In the genomic region with DNA sequence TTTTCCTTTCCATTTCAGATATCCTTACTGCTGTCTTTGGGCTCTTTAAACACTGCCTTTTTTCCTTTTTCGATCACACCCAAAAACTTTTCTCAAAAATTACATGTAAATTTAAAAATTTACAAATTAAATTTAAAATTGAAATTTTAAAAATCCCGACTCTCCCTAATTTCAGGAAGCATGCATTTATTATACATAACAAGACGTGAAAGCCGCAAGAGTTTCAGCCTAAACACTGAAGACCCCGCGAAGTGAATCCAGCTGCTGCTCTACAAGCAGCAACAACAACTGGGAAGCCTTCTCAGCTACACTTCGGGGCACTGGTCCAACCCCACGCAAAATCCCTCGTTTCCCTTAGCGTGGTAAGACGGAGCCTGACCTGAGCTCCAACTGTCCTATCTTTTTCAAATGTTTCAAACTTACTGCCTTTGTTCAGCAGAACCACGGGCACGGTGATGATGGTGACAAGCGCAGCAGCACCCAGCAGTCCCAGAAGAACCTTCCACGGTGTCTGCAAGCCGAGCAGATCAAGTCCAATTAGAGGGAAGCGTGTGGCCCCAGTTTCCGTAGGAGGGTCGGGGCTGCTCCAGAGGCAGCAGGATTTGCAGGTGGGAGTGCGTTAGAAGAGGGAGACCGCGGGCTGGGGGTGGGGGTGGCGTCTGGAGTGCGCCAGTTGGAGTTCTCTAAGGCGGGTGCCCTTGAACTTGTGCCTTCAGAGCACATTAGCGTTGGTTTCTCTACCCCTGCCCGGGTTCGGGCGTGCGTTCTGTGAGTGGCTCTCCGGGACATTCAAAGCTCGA, we compare ENCODE assay signal across 1 cellular context.
A peak's percentile ranks its signal among the peaks of the same experiment; 100 is the strongest.
TF ChIP-seq lines count a peak whose summit lies in the region.

No MANE protein-coding gene starts in this region.

TF ChIP-seq in HepG2, 621 proteins besides CTCF, POLR2A, EP300 and RAD21 (continued from another document and continues in another):
- TF ChIP-seq, protein P1, sequence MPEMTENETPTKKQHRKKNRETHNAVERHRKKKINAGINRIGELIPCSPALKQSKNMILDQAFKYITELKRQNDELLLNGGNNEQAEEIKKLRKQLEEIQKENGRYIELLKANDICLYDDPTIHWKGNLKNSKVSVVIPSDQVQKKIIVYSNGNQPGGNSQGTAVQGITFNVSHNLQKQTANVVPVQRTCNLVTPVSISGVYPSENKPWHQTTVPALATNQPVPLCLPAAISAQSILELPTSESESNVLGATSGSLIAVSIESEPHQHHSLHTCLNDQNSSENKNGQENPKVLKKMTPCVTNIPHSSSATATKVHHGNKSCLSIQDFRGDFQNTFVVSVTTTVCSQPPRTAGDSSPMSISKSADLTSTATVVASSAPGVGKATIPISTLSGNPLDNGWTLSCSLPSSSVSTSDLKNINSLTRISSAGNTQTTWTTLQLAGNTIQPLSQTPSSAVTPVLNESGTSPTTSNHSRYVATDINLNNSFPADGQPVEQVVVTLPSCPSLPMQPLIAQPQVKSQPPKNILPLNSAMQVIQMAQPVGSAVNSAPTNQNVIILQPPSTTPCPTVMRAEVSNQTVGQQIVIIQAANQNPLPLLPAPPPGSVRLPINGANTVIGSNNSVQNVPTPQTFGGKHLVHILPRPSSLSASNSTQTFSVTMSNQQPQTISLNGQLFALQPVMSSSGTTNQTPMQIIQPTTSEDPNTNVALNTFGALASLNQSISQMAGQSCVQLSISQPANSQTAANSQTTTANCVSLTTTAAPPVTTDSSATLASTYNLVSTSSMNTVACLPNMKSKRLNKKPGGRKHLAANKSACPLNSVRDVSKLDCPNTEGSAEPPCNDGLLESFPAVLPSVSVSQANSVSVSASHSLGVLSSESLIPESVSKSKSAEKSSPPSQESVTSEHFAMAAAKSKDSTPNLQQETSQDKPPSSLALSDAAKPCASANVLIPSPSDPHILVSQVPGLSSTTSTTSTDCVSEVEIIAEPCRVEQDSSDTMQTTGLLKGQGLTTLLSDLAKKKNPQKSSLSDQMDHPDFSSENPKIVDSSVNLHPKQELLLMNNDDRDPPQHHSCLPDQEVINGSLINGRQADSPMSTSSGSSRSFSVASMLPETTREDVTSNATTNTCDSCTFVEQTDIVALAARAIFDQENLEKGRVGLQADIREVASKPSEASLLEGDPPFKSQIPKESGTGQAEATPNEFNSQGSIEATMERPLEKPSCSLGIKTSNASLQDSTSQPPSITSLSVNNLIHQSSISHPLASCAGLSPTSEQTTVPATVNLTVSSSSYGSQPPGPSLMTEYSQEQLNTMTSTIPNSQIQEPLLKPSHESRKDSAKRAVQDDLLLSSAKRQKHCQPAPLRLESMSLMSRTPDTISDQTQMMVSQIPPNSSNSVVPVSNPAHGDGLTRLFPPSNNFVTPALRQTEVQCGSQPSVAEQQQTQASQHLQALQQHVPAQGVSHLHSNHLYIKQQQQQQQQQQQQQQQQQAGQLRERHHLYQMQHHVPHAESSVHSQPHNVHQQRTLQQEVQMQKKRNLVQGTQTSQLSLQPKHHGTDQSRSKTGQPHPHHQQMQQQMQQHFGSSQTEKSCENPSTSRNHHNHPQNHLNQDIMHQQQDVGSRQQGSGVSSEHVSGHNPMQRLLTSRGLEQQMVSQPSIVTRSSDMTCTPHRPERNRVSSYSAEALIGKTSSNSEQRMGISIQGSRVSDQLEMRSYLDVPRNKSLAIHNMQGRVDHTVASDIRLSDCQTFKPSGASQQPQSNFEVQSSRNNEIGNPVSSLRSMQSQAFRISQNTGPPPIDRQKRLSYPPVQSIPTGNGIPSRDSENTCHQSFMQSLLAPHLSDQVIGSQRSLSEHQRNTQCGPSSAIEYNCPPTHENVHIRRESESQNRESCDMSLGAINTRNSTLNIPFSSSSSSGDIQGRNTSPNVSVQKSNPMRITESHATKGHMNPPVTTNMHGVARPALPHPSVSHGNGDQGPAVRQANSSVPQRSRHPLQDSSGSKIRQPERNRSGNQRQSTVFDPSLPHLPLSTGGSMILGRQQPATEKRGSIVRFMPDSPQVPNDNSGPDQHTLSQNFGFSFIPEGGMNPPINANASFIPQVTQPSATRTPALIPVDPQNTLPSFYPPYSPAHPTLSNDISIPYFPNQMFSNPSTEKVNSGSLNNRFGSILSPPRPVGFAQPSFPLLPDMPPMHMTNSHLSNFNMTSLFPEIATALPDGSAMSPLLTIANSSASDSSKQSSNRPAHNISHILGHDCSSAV (CRISPR knock-in tag; IDR thresholded peaks at IDR 0.05; ENCODE audit: borderline replicate concordance): no peak
- TF ChIP-seq ZSCAN9 (CRISPR knock-in tag; IDR thresholded peaks at IDR 0.05; ENCODE audit: borderline replicate concordance) (no peak), ZBTB3 (CRISPR knock-in tag; IDR thresholded peaks at IDR 0.05; ENCODE audit: borderline replicate concordance, low read depth) (0 out of 2 replicates have a peak, but pooled peaks have one; percentile 62), NR3C1 (CRISPR knock-in tag; IDR thresholded peaks at IDR 0.05) (no peak), ZKSCAN5 (CRISPR knock-in tag; IDR thresholded peaks at IDR 0.05) (no peak), ZNF616 (CRISPR knock-in tag; IDR thresholded peaks at IDR 0.05; ENCODE audit: low read depth) (0 out of 2 replicates have a peak, but pooled peaks have one; percentile 4), RFXAP (CRISPR knock-in tag; IDR thresholded peaks at IDR 0.05; ENCODE audit: borderline replicate concordance) (no peak), ZMYM4 (CRISPR knock-in tag; IDR thresholded peaks at IDR 0.05) (no peak), FLYWCH1 (CRISPR knock-in tag; IDR thresholded peaks at IDR 0.05) (no peak), HNRNPUL1 (IDR thresholded peaks at IDR 0.05; ENCODE audit: low read depth, low read length) (no peak), ZFAT (CRISPR knock-in tag; conservative IDR thresholded peaks at IDR 0.05) (no peak), ZNF441 (CRISPR knock-in tag; IDR thresholded peaks at IDR 0.05; ENCODE audit: borderline replicate concordance) (no peak), FOSL1 (CRISPR knock-in tag; IDR thresholded peaks at IDR 0.05; ENCODE audit: borderline replicate concordance) (no peak), ZFY (CRISPR knock-in tag; IDR thresholded peaks at IDR 0.05) (no peak), ZNF282 (IDR thresholded peaks at IDR 0.05; ENCODE audit: partially characterized antibody) (no peak), BRD4 (CRISPR knock-in tag; IDR thresholded peaks at IDR 0.05) (no peak), ZNF136 (CRISPR knock-in tag; IDR thresholded peaks at IDR 0.05; ENCODE audit: low read depth) (peak; percentile 75; the same call in 1 of the 2 replicates), ZNF776 (CRISPR knock-in tag; IDR thresholded peaks at IDR 0.05) (no peak; the same call in 1 of the 2 replicates), ZNF546 (CRISPR knock-in tag; conservative IDR thresholded peaks at IDR 0.05) (no peak), SKI (IDR thresholded peaks at IDR 0.05; ENCODE audit: partially characterized antibody) (peak; percentile 14), EHMT2 (IDR thresholded peaks at IDR 0.05; ENCODE audit: borderline replicate concordance, low read depth, low read length) (no peak), GFI1 (CRISPR knock-in tag; IDR thresholded peaks at IDR 0.05; ENCODE audit: borderline replicate concordance) (no peak), SIN3B (IDR thresholded peaks at IDR 0.05; ENCODE audit: low read length) (no peak), FOXP1 (IDR thresholded peaks at IDR 0.05) (no peak), FOXP1 (CRISPR knock-in tag; IDR thresholded peaks at IDR 0.05) (no peak), AGO2 (optimal IDR thresholded peaks at IDR 0.05; ENCODE audit: low read depth, low read length) (no peak), CHD4 (IDR thresholded peaks at IDR 0.05; ENCODE audit: borderline replicate concordance, low read length) (peak; percentile 46; the same call in 1 of the 2 replicates), ZNF382 (CRISPR knock-in tag; IDR thresholded peaks at IDR 0.05; ENCODE audit: borderline replicate concordance) (no peak), MIER3 (CRISPR knock-in tag; IDR thresholded peaks at IDR 0.05; ENCODE audit: borderline replicate concordance) (peak; percentile 39; the same call in 1 of the 2 replicates)
- TF ChIP-seq, protein P2, sequence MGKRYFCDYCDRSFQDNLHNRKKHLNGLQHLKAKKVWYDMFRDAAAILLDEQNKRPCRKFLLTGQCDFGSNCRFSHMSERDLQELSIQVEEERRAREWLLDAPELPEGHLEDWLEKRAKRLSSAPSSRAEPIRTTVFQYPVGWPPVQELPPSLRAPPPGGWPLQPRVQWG (CRISPR knock-in tag; IDR thresholded peaks at IDR 0.05; ENCODE audit: borderline replicate concordance, low read depth): no peak
- TF ChIP-seq, protein P3, sequence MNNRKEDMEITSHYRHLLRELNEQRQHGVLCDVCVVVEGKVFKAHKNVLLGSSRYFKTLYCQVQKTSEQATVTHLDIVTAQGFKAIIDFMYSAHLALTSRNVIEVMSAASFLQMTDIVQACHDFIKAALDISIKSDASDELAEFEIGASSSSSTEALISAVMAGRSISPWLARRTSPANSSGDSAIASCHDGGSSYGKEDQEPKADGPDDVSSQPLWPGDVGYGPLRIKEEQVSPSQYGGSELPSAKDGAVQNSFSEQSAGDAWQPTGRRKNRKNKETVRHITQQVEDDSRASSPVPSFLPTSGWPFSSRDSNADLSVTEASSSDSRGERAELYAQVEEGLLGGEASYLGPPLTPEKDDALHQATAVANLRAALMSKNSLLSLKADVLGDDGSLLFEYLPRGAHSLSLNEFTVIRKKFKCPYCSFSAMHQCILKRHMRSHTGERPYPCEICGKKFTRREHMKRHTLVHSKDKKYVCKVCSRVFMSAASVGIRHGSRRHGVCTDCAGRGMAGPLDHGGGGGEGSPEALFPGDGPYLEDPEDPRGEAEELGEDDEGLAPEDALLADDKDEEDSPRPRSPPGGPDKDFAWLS (CRISPR knock-in tag; IDR thresholded peaks at IDR 0.05; ENCODE audit: borderline replicate concordance): 0 out of 2 replicates have a peak, but pooled peaks have one; percentile 83
- TF ChIP-seq, protein P4, sequence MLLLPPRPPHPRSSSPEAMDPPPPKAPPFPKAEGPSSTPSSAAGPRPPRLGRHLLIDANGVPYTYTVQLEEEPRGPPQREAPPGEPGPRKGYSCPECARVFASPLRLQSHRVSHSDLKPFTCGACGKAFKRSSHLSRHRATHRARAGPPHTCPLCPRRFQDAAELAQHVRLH (CRISPR knock-in tag; IDR thresholded peaks at IDR 0.05; ENCODE audit: borderline replicate concordance, low read depth): no peak
- TF ChIP-seq, protein P5, sequence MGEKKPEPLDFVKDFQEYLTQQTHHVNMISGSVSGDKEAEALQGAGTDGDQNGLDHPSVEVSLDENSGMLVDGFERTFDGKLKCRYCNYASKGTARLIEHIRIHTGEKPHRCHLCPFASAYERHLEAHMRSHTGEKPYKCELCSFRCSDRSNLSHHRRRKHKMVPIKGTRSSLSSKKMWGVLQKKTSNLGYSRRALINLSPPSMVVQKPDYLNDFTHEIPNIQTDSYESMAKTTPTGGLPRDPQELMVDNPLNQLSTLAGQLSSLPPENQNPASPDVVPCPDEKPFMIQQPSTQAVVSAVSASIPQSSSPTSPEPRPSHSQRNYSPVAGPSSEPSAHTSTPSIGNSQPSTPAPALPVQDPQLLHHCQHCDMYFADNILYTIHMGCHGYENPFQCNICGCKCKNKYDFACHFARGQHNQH (CRISPR knock-in tag; IDR thresholded peaks at IDR 0.05): 0 out of 2 replicates have a peak, but pooled peaks have one; percentile 33
- TF ChIP-seq, protein P6, sequence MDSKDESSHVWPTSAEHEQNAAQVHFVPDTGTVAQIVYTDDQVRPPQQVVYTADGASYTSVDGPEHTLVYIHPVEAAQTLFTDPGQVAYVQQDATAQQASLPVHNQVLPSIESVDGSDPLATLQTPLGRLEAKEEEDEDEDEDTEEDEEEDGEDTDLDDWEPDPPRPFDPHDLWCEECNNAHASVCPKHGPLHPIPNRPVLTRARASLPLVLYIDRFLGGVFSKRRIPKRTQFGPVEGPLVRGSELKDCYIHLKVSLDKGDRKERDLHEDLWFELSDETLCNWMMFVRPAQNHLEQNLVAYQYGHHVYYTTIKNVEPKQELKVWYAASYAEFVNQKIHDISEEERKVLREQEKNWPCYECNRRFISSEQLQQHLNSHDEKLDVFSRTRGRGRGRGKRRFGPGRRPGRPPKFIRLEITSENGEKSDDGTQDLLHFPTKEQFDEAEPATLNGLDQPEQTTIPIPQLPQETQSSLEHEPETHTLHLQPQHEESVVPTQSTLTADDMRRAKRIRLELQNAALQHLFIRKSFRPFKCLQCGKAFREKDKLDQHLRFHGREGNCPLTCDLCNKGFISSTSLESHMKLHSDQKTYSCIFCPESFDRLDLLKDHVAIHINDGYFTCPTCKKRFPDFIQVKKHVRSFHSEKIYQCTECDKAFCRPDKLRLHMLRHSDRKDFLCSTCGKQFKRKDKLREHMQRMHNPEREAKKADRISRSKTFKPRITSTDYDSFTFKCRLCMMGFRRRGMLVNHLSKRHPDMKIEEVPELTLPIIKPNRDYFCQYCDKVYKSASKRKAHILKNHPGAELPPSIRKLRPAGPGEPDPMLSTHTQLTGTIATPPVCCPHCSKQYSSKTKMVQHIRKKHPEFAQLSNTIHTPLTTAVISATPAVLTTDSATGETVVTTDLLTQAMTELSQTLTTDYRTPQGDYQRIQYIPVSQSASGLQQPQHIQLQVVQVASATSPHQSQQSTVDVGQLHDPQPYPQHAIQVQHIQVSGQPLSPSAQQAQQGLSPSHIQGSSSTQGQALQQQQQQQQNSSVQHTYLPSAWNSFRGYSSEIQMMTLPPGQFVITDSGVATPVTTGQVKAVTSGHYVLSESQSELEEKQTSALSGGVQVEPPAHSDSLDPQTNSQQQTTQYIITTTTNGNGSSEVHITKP (CRISPR knock-in tag; IDR thresholded peaks at IDR 0.05; ENCODE audit: low read depth): no peak
- TF ChIP-seq, protein P7, sequence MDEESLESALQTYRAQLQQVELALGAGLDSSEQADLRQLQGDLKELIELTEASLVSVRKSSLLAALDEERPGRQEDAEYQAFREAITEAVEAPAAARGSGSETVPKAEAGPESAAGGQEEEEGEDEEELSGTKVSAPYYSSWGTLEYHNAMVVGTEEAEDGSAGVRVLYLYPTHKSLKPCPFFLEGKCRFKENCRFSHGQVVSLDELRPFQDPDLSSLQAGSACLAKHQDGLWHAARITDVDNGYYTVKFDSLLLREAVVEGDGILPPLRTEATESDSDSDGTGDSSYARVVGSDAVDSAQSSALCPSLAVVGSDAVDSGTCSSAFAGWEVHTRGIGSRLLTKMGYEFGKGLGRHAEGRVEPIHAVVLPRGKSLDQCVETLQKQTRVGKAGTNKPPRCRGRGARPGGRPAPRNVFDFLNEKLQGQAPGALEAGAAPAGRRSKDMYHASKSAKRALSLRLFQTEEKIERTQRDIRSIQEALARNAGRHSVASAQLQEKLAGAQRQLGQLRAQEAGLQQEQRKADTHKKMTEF (CRISPR knock-in tag; IDR thresholded peaks at IDR 0.05): no peak
- TF ChIP-seq, protein P8, sequence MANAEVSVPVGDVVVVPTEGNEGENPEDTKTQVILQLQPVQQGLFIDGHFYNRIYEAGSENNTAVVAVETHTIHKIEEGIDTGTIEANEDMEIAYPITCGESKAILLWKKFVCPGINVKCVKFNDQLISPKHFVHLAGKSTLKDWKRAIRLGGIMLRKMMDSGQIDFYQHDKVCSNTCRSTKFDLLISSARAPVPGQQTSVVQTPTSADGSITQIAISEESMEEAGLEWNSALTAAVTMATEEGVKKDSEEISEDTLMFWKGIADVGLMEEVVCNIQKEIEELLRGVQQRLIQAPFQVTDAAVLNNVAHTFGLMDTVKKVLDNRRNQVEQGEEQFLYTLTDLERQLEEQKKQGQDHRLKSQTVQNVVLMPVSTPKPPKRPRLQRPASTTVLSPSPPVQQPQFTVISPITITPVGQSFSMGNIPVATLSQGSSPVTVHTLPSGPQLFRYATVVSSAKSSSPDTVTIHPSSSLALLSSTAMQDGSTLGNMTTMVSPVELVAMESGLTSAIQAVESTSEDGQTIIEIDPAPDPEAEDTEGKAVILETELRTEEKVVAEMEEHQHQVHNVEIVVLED (CRISPR knock-in tag; IDR thresholded peaks at IDR 0.05; ENCODE audit: borderline replicate concordance): peak; percentile 40; the same call in 1 of the 2 replicates
